Comparison of ENCODE assay signal across 13 cellular contexts in the genomic region with DNA sequence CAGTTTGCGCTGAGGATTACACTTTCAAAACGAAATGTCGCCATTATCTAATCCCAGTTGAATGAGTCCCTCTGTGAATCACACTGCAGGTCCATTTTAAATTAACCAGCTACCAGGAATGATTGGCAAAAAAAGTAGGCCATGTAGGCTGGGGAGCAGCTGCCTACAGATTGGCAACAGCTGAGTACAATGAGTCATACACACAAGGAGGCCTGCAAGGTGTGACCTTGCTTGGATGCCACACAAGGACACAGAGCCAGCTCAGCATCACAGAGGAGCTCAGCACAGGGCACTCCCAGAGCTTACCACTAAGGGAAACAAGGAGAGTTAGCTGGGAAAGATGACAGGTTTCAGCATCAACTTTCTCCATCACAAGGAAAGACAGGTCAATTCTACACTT. TPM values are rescaled to one million over a fixed set of nuclear protein-coding genes. Genes with fewer than 3 reads are reported as not detected.
DNase-seq lines count a peak whose midpoint lies in the region; ATAC-seq and TF ChIP-seq lines count a peak whose summit lies in the region.
"Had no signal": no experiment of that assay in that cellular context is flagged by ENCODE, and none has a peak within 500 bp of the region (broad histone marks: within the 10 kb centered on the region; RNA-seq: fewer than 3 reads in every experiment).

No MANE protein-coding gene starts in this region.

- no peaks in the 10 kb centered on the region for H3K9me2 ChIP-seq in GM23248 (ENCODE audit: insufficient read depth)

- peak overlapping the region; percentile 34 for H3K27ac Mint-ChIP-seq in activated naive CD4-positive, alpha-beta T cell treated with anti-CD3 and anti-CD28 coated beads for 36 hours
- H3K27ac Mint-ChIP-seq: activated B cell treated with CpG ODN at 0.5 μM for 24 hours had no signal

- no peak overlapping the region for H3K4me2 ChIP-seq in GM23248 (ENCODE audit: unreplicated experiment)

- H3K4me3 Mint-ChIP-seq in activated naive CD4-positive, alpha-beta T cell treated with anti-CD3 and anti-CD28 coated beads for 36 hours: no peak overlapping the region
- H3K4me3 Mint-ChIP-seq: activated B cell treated with CpG ODN at 0.5 μM for 24 hours had no signal

- ATAC-seq in RWPE2 (ENCODE audit: low read depth): peak; percentile 28; the same call in 1 of the 3 replicates
- ATAC-seq in left ventricle myocardium superior: peak; percentile 99
- no peak for ATAC-seq in HG02678 (IDR thresholded peaks at IDR 0.05; ENCODE audit: unreplicated experiment)
- no peak for ATAC-seq in GM19395 (IDR thresholded peaks at IDR 0.05; ENCODE audit: unreplicated experiment)

- peaks cover 2% of the 10 kb centered on the region for H3K36me3 Mint-ChIP-seq in activated naive CD4-positive, alpha-beta T cell treated with anti-CD3 and anti-CD28 coated beads for 36 hours (ENCODE audit: low read depth)

- no peak overlapping the region for H2AFZ ChIP-seq in GM23248

- H4K20me1 ChIP-seq in GM23248 (ENCODE audit: insufficient read depth): no peaks in the 10 kb centered on the region

- H3K79me2 ChIP-seq in GM23248 (ENCODE audit: insufficient read depth): no peaks in the 10 kb centered on the region

- peaks cover 65% of the 10 kb centered on the region for H3K4me1 Mint-ChIP-seq in activated naive CD4-positive, alpha-beta T cell treated with anti-CD3 and anti-CD28 coated beads for 36 hours (ENCODE audit: low read depth)

- H3K4me3 ChIP-seq in RWPE2 (ENCODE audit: severe bottlenecking) (no peak overlapping the region), GM23248 (no peak overlapping the region)
- H3K4me3 ChIP-seq: cardiac muscle cell had no signal

- H3K9ac ChIP-seq in GM23248: no peak overlapping the region

- no peaks in the 10 kb centered on the region for H3K9me3 Mint-ChIP-seq in activated naive CD4-positive, alpha-beta T cell treated with anti-CD3 and anti-CD28 coated beads for 36 hours
- H3K9me3 Mint-ChIP-seq: activated B cell treated with CpG ODN at 0.5 μM for 24 hours had no signal

- in situ Hi-C loops in GM23248 (cut with MboI): no loop called here

- H3K4me1 ChIP-seq in RWPE2 (ENCODE audit: insufficient read depth, poor library complexity, severe bottlenecking) (peaks cover 6% of the 10 kb centered on the region), GM23248 (ENCODE audit: insufficient read depth) (peaks cover 11% of the 10 kb centered on the region)

- H3K36me3 ChIP-seq in RWPE2 (ENCODE audit: low read depth) (no peaks in the 10 kb centered on the region), GM23248 (ENCODE audit: low read depth) (no peaks in the 10 kb centered on the region)
- H3K36me3 ChIP-seq: cardiac muscle cell had no signal

- intact Hi-C loops in activated naive CD4-positive, alpha-beta T cell treated with anti-CD3 and anti-CD28 coated beads for 36 hours (cut with micrococcal nuclease): loop anchor here (5.0 to 10.0 kb wide), 2 partner anchors 86 to 419 kb away; a partner anchor contains a TSS
- intact Hi-C loops in left ventricle myocardium superior (cut with micrococcal nuclease): no loop called here

- whole genome bisulfite sequencing in GM23248 (ENCODE audit: low coverage in 1 of 2, low lambda C conversion rate in 2 of 2, missing lambda C conversion rate in 2 of 2), 2 experiments: 80 to 89% methylated on average over 3 of the region's 3 CpGs

- H3K27me3 Mint-ChIP-seq in activated naive CD4-positive, alpha-beta T cell treated with anti-CD3 and anti-CD28 coated beads for 36 hours (ENCODE audit: low read depth): no peaks in the 10 kb centered on the region

- H3K27me3 ChIP-seq in RWPE2 (ENCODE audit: insufficient read depth, poor library complexity, severe bottlenecking): no peaks in the 10 kb centered on the region
- no peaks in the 10 kb centered on the region for H3K27me3 ChIP-seq in GM23248 (replicated peaks; ENCODE audit: insufficient read depth)
- H3K27me3 ChIP-seq: cardiac muscle cell had no signal

- CTCF ChIA-PET in activated naive CD4-positive, alpha-beta T cell treated with anti-CD3 and anti-CD28 coated beads for 36 hours (lab: Charles Lee): interaction anchor here (0.9 to 2.2 kb wide), 6 partner anchors 21 to 126 kb away, joined by 3 to 11 read pairs (median 4); no protein-coding TSS in a partner anchor

- H3K9me3 ChIP-seq in RWPE2 (ENCODE audit: severe bottlenecking) (peaks cover 2% of the 10 kb centered on the region), GM23248 (ENCODE audit: low read depth) (no peaks in the 10 kb centered on the region)

- DNase-seq in activated naive CD4-positive, alpha-beta T cell treated with anti-CD3 and anti-CD28 coated beads for 36 hours: peak; percentile 64
- no peak for DNase-seq in activated naive CD4-positive, alpha-beta T cell treated with Interleukin-2 at 50 U/mL for 16 hours
- DNase-seq in RWPE2 (ENCODE audit: low spot score) (no peak), left ventricle myocardium superior (peak; percentile 53), superior temporal gyrus (ENCODE audit: extremely low spot score) (peak; percentile 27), GM23248 (no peak)
- DNase-seq: activated B cell treated with CpG ODN at 0.5 μM for 24 hours had no signal

- H3K27ac ChIP-seq in RWPE2 (ENCODE audit: poor library complexity, severe bottlenecking) (no peak overlapping the region), GM23248 (no peak overlapping the region)
- H3K27ac ChIP-seq: C4-2B, cardiac muscle cell had no signal

- no peaks in the 10 kb centered on the region for H3F3A ChIP-seq in GM23248 (ENCODE audit: insufficient read depth)

- no peak for TF ChIP-seq CTCF in RWPE2 (IDR thresholded peaks at IDR 0.05; ENCODE audit: poor library complexity, severe bottlenecking)

RNA-seq across cellular contexts. Expression of a gene that starts 12.9 kb away (rescaled TPM):
- under 1 TPM; 0.17 to 0.42 TPM for total RNA-seq in activated naive CD4-positive, alpha-beta T cell treated with anti-CD3 and anti-CD28 coated beads for 36 hours
- total RNA-seq in left ventricle myocardium superior: 0.17 TPM
- total RNA-seq in GM23248 (2014; rRNA removed; shearing (Covaris generic)): not detected in 2 replicates
- not detected in 2 replicates for polyA plus RNA-seq in GM23248 (2016; fragmentation: Nextera tagmentation; extraction: Ambion mirVana)
- total RNA-seq: activated B cell treated with CpG ODN at 0.5 μM for 24 hours, cardiac muscle cell, glomerular endothelial cell had no signal
- polyA plus RNA-seq: cardiac muscle cell, neural cell had no signal

Comparison
In these comparisons a context has a peak if more than half of its experiments do, and no peak if none do; other contexts are left out.
1. DNase-seq: peak in activated naive CD4-positive, alpha-beta T cell treated with anti-CD3 and anti-CD28 coated beads for 36 hours (single experiment), left ventricle myocardium superior (single experiment) and superior temporal gyrus (single experiment); none in activated naive CD4-positive, alpha-beta T cell treated with Interleukin-2 at 50 U/mL for 16 hours (single experiment), RWPE2 (single experiment) and GM23248 (single experiment).
2. ATAC-seq: peak in RWPE2 (single experiment) and left ventricle myocardium superior (single experiment); none in HG02678 (single experiment) and GM19395 (single experiment).